ENCODE assay signal across 8 cellular contexts in genomic region chr6:142566628-142567396, GRCh38.
DNase-seq lines count a peak whose midpoint lies in the region; ATAC-seq lines count a peak whose summit lies in the region.

No MANE protein-coding gene starts in this region.

- no peaks in the 10 kb centered on the region for H3K79me2 ChIP-seq in Karpas-422 (ENCODE audit: low read length)

- no peaks in the 10 kb centered on the region for H3K36me3 ChIP-seq in Karpas-422 (ENCODE audit: insufficient read depth, low read length)

- DNase-seq in ELF-1 (ENCODE audit: low read depth, low spot score) (peak; percentile 85), Karpas-422 (peak; percentile 76), T-helper 1 cell (peak in 4 of 5 donors; percentile 23 to 48 (median 36)), amniotic epithelial cell (ENCODE audit: low read depth) (peak; percentile 52), iPS DF 19.7 (ENCODE audit: low read depth, low spot score) (peak; percentile 64)
- DNase-seq in stimulated activated CD4-positive, alpha-beta T cell treated with anti-CD3 and anti-CD28 coated beads, Interleukin-1b, Interleukin-23, amount 100 ng/mL, for 24 hours (ENCODE audit: low read depth in 4 of 4, low spot score in 1 of 4): peak; percentile 30 to 61 (median 46)

- no peaks in the 10 kb centered on the region for H3K9me2 ChIP-seq in Karpas-422 (replicated peaks; ENCODE audit: insufficient read depth, low read length)

- H3K9me3 ChIP-seq in Karpas-422 (ENCODE audit: low read length): no peaks in the 10 kb centered on the region

- H2AFZ ChIP-seq in Karpas-422 (ENCODE audit: low read length): no peak overlapping the region

- ATAC-seq in GM21529 (IDR thresholded peaks at IDR 0.05; ENCODE audit: unreplicated experiment): peak; percentile 70
- no peak for ATAC-seq in GM21737 (IDR thresholded peaks at IDR 0.05; ENCODE audit: unreplicated experiment)

- H3K4me1 ChIP-seq in Karpas-422 (ENCODE audit: low read length): no peaks in the 10 kb centered on the region

- no peak overlapping the region for H3K27ac ChIP-seq in Karpas-422 (ENCODE audit: low read length)

- H3K4me3 ChIP-seq in Karpas-422 (ENCODE audit: low read length): no peak overlapping the region

- H3K9ac ChIP-seq in Karpas-422 (ENCODE audit: low read length): no peak overlapping the region

- no peak overlapping the region for H3K4me2 ChIP-seq in Karpas-422 (ENCODE audit: low read depth, low read length, poor library complexity, severe bottlenecking)

- no peaks in the 10 kb centered on the region for H3K27me3 ChIP-seq in Karpas-422 (ENCODE audit: low read length)

- no peaks in the 10 kb centered on the region for H4K20me1 ChIP-seq in Karpas-422 (ENCODE audit: insufficient read depth, low read depth, low read length)
